Comparison of ENCODE assay signal across 1 cellular context in the genomic region with DNA sequence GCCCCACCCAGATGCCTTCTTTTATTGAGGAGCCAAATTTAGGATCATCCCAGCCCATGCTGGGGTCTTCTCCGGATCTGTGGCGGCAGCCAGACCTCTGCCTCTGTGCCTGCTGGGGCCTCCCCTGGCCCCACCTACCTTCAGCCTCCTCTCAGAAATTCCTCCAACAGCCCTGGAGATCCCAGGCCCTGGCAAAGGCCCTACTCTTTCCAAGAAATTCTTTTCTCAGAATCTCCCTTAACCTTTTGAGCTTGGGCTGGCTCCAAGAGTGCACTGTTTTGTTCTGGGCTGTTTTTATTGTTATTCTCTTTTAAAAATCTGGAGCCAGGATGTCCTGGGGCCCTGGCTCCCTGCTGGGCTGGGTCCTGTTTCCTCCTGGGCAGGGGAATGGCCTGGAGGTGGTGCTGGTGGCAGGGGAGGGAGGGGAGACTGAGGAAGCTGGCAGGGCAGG.
TF ChIP-seq lines count a peak whose summit lies in the region.

No MANE protein-coding gene starts in this region.

TF ChIP-seq in GM23338, 12 proteins besides CTCF, POLR2A, EP300 and RAD21:
- TF ChIP-seq, protein P1, sequence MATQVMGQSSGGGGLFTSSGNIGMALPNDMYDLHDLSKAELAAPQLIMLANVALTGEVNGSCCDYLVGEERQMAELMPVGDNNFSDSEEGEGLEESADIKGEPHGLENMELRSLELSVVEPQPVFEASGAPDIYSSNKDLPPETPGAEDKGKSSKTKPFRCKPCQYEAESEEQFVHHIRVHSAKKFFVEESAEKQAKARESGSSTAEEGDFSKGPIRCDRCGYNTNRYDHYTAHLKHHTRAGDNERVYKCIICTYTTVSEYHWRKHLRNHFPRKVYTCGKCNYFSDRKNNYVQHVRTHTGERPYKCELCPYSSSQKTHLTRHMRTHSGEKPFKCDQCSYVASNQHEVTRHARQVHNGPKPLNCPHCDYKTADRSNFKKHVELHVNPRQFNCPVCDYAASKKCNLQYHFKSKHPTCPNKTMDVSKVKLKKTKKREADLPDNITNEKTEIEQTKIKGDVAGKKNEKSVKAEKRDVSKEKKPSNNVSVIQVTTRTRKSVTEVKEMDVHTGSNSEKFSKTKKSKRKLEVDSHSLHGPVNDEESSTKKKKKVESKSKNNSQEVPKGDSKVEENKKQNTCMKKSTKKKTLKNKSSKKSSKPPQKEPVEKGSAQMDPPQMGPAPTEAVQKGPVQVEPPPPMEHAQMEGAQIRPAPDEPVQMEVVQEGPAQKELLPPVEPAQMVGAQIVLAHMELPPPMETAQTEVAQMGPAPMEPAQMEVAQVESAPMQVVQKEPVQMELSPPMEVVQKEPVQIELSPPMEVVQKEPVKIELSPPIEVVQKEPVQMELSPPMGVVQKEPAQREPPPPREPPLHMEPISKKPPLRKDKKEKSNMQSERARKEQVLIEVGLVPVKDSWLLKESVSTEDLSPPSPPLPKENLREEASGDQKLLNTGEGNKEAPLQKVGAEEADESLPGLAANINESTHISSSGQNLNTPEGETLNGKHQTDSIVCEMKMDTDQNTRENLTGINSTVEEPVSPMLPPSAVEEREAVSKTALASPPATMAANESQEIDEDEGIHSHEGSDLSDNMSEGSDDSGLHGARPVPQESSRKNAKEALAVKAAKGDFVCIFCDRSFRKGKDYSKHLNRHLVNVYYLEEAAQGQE (IDR thresholded peaks at IDR 0.05; ENCODE audit: unreplicated experiment) = no peak
- TF ChIP-seq, protein P2, sequence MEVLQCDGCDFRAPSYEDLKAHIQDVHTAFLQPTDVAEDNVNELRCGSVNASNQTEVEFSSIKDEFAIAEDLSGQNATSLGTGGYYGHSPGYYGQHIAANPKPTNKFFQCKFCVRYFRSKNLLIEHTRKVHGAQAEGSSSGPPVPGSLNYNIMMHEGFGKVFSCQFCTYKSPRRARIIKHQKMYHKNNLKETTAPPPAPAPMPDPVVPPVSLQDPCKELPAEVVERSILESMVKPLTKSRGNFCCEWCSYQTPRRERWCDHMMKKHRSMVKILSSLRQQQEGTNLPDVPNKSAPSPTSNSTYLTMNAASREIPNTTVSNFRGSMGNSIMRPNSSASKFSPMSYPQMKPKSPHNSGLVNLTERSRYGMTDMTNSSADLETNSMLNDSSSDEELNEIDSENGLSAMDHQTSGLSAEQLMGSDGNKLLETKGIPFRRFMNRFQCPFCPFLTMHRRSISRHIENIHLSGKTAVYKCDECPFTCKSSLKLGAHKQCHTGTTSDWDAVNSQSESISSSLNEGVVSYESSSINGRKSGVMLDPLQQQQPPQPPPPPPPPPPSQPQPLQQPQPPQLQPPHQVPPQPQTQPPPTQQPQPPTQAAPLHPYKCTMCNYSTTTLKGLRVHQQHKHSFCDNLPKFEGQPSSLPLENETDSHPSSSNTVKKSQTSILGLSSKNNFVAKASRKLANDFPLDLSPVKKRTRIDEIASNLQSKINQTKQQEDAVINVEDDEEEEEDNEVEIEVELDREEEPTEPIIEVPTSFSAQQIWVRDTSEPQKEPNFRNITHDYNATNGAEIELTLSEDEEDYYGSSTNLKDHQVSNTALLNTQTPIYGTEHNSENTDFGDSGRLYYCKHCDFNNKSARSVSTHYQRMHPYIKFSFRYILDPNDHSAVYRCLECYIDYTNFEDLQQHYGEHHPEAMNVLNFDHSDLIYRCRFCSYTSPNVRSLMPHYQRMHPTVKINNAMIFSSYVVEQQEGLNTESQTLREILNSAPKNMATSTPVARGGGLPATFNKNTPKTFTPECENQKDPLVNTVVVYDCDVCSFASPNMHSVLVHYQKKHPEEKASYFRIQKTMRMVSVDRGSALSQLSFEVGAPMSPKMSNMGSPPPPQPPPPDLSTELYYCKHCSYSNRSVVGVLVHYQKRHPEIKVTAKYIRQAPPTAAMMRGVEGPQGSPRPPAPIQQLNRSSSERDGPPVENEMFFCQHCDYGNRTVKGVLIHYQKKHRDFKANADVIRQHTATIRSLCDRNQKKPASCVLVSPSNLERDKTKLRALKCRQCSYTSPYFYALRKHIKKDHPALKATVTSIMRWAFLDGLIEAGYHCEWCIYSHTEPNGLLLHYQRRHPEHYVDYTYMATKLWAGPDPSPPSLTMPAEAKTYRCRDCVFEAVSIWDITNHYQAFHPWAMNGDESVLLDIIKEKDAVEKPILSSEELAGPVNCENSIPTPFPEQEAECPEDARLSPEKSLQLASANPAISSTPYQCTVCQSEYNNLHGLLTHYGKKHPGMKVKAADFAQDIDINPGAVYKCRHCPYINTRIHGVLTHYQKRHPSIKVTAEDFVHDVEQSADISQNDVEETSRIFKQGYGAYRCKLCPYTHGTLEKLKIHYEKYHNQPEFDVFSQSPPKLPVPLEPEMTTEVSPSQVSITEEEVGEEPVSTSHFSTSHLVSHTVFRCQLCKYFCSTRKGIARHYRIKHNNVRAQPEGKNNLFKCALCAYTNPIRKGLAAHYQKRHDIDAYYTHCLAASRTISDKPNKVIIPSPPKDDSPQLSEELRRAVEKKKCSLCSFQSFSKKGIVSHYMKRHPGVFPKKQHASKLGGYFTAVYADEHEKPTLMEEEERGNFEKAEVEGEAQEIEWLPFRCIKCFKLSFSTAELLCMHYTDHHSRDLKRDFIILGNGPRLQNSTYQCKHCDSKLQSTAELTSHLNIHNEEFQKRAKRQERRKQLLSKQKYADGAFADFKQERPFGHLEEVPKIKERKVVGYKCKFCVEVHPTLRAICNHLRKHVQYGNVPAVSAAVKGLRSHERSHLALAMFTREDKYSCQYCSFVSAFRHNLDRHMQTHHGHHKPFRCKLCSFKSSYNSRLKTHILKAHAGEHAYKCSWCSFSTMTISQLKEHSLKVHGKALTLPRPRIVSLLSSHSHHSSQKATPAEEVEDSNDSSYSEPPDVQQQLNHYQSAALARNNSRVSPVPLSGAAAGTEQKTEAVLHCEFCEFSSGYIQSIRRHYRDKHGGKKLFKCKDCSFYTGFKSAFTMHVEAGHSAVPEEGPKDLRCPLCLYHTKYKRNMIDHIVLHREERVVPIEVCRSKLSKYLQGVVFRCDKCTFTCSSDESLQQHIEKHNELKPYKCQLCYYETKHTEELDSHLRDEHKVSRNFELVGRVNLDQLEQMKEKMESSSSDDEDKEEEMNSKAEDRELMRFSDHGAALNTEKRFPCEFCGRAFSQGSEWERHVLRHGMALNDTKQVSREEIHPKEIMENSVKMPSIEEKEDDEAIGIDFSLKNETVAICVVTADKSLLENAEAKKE (CRISPR knock-in tag; IDR thresholded peaks at IDR 0.05) = no peak
- no peak for TF ChIP-seq CREB1 (CRISPR knock-in tag; IDR thresholded peaks at IDR 0.05; ENCODE audit: low read depth)
- no peak for TF ChIP-seq STAT1 (IDR thresholded peaks at IDR 0.05; ENCODE audit: unreplicated experiment)
- TF ChIP-seq NANOG (IDR thresholded peaks at IDR 0.05; ENCODE audit: borderline replicate concordance) = no peak
- TF ChIP-seq JUNB (IDR thresholded peaks at IDR 0.05; ENCODE audit: unreplicated experiment) = no peak
TF ChIP-seq in GM23338: peak in this region for 0.
